18 cellular contexts compared by ENCODE assay signal in genomic region chr11:62138630-62139425, GRCh38. TPM values are rescaled to one million over a fixed set of nuclear protein-coding genes. Genes with fewer than 3 reads are reported as not detected.
A peak's percentile ranks its signal among the peaks of the same experiment; 100 is the strongest.
DNase-seq lines count a peak whose midpoint lies in the region; TF ChIP-seq lines count a peak whose summit lies in the region.
"Had no signal": no experiment of that assay in that cellular context is flagged by ENCODE, and none has a peak within 500 bp of the region (broad histone marks: within the 10 kb centered on the region; RNA-seq: fewer than 3 reads in every experiment).

No MANE protein-coding gene starts in this region.

- H3K27ac ChIP-seq in Peyer's patch (no peak overlapping the region), esophagus (ENCODE audit: low read depth in 2 of 2, low read length in 1 of 2) (peak overlapping the region; percentile 59 to 76), spleen (no peak overlapping the region), SJCRH30 (no peak overlapping the region)

- H3K36me3 ChIP-seq in Peyer's patch = peaks cover 0 to 57% (median 0%) of the 10 kb centered on the region in 3 donors
- H3K36me3 ChIP-seq in esophagus (ENCODE audit: control insufficient read depth in 2 of 2, insufficient read depth in 2 of 2, low read length in 1 of 2) = peaks cover 9 to 58% of the 10 kb centered on the region in 2 donors
- H3K36me3 ChIP-seq in spleen = peaks cover 4 to 96% (median 52%) of the 10 kb centered on the region in 6 donors
- H3K36me3 ChIP-seq in SJCRH30 = peaks cover 64% of the 10 kb centered on the region

- H3K27me3 ChIP-seq in Peyer's patch = no peaks in the 10 kb centered on the region
- H3K27me3 ChIP-seq in esophagus (ENCODE audit: control insufficient read depth in 1 of 2, insufficient read depth in 2 of 2, low read length in 2 of 2) = no peaks in the 10 kb centered on the region
- no peaks in the 10 kb centered on the region for H3K27me3 ChIP-seq in spleen (replicated peaks in 1 of 7)
- H3K27me3 ChIP-seq in SJCRH30 = no peaks in the 10 kb centered on the region

- H3K4me1 ChIP-seq in Peyer's patch (no peaks in the 10 kb centered on the region), esophagus (ENCODE audit: control insufficient read depth in 2 of 2, insufficient read depth in 2 of 2, low read length in 1 of 2) (peaks cover 2 to 23% of the 10 kb centered on the region in 2 donors), spleen (peaks cover 0 to 13% (median 1%) of the 10 kb centered on the region in 6 donors), SJCRH30 (no peaks in the 10 kb centered on the region)

- H3K9me3 ChIP-seq in Peyer's patch (no peaks in the 10 kb centered on the region), esophagus (ENCODE audit: control insufficient read depth in 2 of 2, insufficient read depth in 1 of 2, low read depth in 1 of 2, low read length in 1 of 2) (no peaks in the 10 kb centered on the region), spleen (no peaks in the 10 kb centered on the region), SJCRH30 (replicated peaks) (no peaks in the 10 kb centered on the region)

- 89 to 92% methylated on average over 17 of the region's 17 CpGs for WGBS in esophagus, 2 donors
- 87 to 91% (median 89%) methylated on average over 11 to 17 of the region's 17 CpGs for WGBS in spleen, 5 donors

- no peak overlapping the region for H3K4me3 ChIP-seq in Peyer's patch
- H3K4me3 ChIP-seq in esophagus (ENCODE audit: low read depth in 1 of 2, low read length in 2 of 2) = no peak overlapping the region
- no peak overlapping the region for H3K4me3 ChIP-seq in spleen
- H3K4me3 ChIP-seq in SJCRH30 = no peak overlapping the region
- H3K4me3 ChIP-seq: K562 had no signal

- intact Hi-C loops in spleen (cut with DNase I; ENCODE audit: low total_unique reads) = no loop called here

- peak; percentile 55 for DNase-seq in activated effector memory CD4-positive, alpha-beta T cell treated with anti-CD3 and anti-CD28 coated beads, Interleukin-2, amount 50 U/mL, for 16 hours
- DNase-seq in activated effector memory CD4-positive, alpha-beta T cell treated with Interleukin-2 at 50 U/mL for 16 hours = no peak
- DNase-seq in Peyer's patch (peak in 2 of 3 donors; percentile 6 to 29), spleen (peak; percentile 47), HUDEP-2 (lab: John Stamatoyannopoulos, UW; ENCODE audit: unreplicated experiment in 76 of 76) (no peak), kidney glomerular epithelial cell (lab: John Stamatoyannopoulos, UW) (no peak), SJCRH30 (no peak)
- DNase-seq: C1 segment of cervical spinal cord; HFFc6; NCI-H1092 treated with DMSO at 0.1 percent for 48 hours; NCI-H2081; NCI-H2171 treated with DMSO at 0.1 percent for 48 hours; NK-92 treated with Interleukin-12 subunit alpha and Interleukin-12 subunit beta, amount 100 ng/mL, for 24 hours had no signal

- TF ChIP-seq CTCF in Peyer's patch (IDR thresholded peaks at IDR 0.05) (no peak), spleen (IDR thresholded peaks at IDR 0.05 in 8 of 11, conservative IDR thresholded peaks at IDR 0.05 in 3 of 11) (no peak)

- TF ChIP-seq POLR2A in Peyer's patch (IDR thresholded peaks at IDR 0.05) = no peak
- no peak for TF ChIP-seq POLR2A in spleen (IDR thresholded peaks at IDR 0.05)

RNA-seq across cellular contexts. Expression of gene INCENP, which starts 15.0 kb away (rescaled TPM):
- total RNA-seq in Peyer's patch (100 to 1,000 TPM in 1 of 4 donors, 10 to 100 TPM in 3; 21.4 to 120 (median 31.4) TPM), spleen (10 to 100 TPM; 22.2 to 32.4 (median 28.8) TPM)
- polyA plus RNA-seq in esophagus (10 to 100 TPM; 13.7 to 17.5 TPM), spleen (1 to 10 TPM; 1.8 to 5.3 (median 3.0) TPM)
- 111 and 118 TPM in 2 replicates for total RNA-seq in SJCRH30 (2014; rRNA removed; shearing (Covaris generic))

RNA-seq across cellular contexts. Expression of gene SCGB1D1, which starts 51.2 kb away (rescaled TPM):
- not detected for total RNA-seq in Peyer's patch
- not detected for polyA plus RNA-seq in esophagus
- not detected for total RNA-seq in spleen
- polyA plus RNA-seq in spleen = not detected
- not detected in 2 replicates for total RNA-seq in SJCRH30 (2014; rRNA removed; shearing (Covaris generic))
- total RNA-seq: H4, HFFc6, K562, NCI-H460, Right ventricle myocardium inferior had no signal
- polyA plus RNA-seq: K562 had no signal

Comparison
In these comparisons a context has a peak if more than half of its experiments do, and no peak if none do; other contexts are left out.
1. DNase-seq: peak in activated effector memory CD4-positive, alpha-beta T cell treated with anti-CD3 and anti-CD28 coated beads, Interleukin-2, amount 50 U/mL, for 16 hours (single experiment), Peyer's patch (2 of 3) and spleen (single experiment); none in activated effector memory CD4-positive, alpha-beta T cell treated with Interleukin-2 at 50 U/mL for 16 hours (single experiment), HUDEP-2 (0 of 76), kidney glomerular epithelial cell (single experiment) and SJCRH30 (0 of 2).
2. H3K27ac ChIP-seq: peak in esophagus (2 of 2); none in Peyer's patch (0 of 4), spleen (0 of 8) and SJCRH30 (single experiment).